ENCODE assay signal across 8 cellular contexts in the genomic region with DNA sequence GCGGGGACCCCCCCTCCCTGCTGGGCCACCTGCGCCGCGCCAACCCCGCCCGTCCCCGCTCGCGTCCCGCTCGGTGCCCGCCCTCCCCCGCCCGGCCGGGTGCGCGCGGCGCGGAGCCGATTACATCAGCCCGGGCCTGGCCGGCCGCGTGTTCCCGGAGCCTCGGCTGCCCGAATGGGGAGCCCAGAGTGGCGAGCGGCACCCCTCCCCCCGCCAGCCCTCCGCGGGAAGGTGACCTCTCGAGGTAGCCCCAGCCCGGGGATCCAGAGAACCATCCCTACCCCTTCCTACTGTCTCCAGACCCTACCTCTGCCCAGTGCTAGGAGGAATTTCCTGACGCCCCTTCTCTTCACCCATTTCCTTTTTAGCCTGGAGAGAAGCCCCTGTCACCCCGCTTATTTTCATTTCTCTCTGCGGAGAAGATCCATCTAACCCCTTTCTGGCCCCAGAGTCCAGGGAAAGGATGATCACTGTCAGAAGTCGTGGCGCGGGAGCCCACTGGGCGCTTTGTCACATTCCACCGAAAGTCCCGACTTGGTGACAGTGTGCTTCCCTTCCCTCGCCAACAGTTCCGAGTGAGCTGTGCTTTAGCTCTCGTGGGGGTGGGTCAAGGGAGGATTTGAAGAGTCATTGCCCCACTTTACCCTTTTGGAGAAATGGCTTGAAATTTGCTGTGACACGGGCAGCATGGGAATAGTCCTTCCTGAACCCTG. TPM values are rescaled to one million over a fixed set of nuclear protein-coding genes. Genes with fewer than 3 reads are reported as not detected.
A peak's percentile ranks its signal among the peaks of the same experiment; 100 is the strongest.
DNase-seq lines count a peak whose midpoint lies in the region; ATAC-seq and TF ChIP-seq lines count a peak whose summit lies in the region.

No MANE protein-coding gene starts in this region.

- peak overlapping the region; percentile 99 for H3K4me2 ChIP-seq in PC-9
- H3K4me2 ChIP-seq in osteoblast (ENCODE audit: insufficient read depth, low read length): peak overlapping the region; percentile 100

- H3K27ac ChIP-seq in PC-9 (peak overlapping the region; percentile 94), osteoblast (ENCODE audit: low read depth, low read length) (peak overlapping the region; percentile 79)

- POLR2A ChIA-PET in PC-9 (lab: Charles Lee; ENCODE audit: unreplicated experiment): no interaction called here

- H3K9me3 Mint-ChIP-seq in activated naive CD4-positive, alpha-beta T cell treated with anti-CD3 and anti-CD28 coated beads, Interleukin-2, amount 10 ng/mL, durations not matched to agents 7 days and 5 days: no peaks in the 10 kb centered on the region

- ATAC-seq in GM19455 (IDR thresholded peaks at IDR 0.05; ENCODE audit: unreplicated experiment) (peak; percentile 29), Right ventricle myocardium inferior (peak; percentile 31), GM21717 (IDR thresholded peaks at IDR 0.05; ENCODE audit: unreplicated experiment) (no peak)

- DNase-seq in AML-193 (lab: John Stamatoyannopoulos, UW) (peak; percentile 33 to 49), PC-9 (peak; percentile 33 to 69), Right ventricle myocardium inferior (ENCODE audit: missing footprints) (peak; percentile 93), osteoblast (ENCODE audit: insufficient read length, low spot score, missing footprints) (peak; percentile 96), ureter (ENCODE audit: low spot score) (peak; percentile 80)
- peak; percentile 72 for DNase-seq in activated naive CD4-positive, alpha-beta T cell treated with anti-CD3 and anti-CD28 coated beads, Interleukin-2, amount 10 ng/mL, durations not matched to agents 7 days and 5 days

- peak overlapping the region; percentile 90 for H3K4me3 ChIP-seq in PC-9
- H3K4me3 ChIP-seq in osteoblast (ENCODE audit: insufficient read depth, low read length): peak overlapping the region; percentile 97

- peaks cover 14% of the 10 kb centered on the region for H3K27me3 Mint-ChIP-seq in activated naive CD4-positive, alpha-beta T cell treated with anti-CD3 and anti-CD28 coated beads, Interleukin-2, amount 10 ng/mL, durations not matched to agents 7 days and 5 days

- CTCF ChIA-PET in PC-9 (lab: Charles Lee): interaction anchor here (0.6 to 2.0 kb wide), 4 partner anchors 47 to 143 kb away, joined by 3 to 8 read pairs (median 4); partner anchors contain the start of gene GTPBP2
- CTCF ChIA-PET in activated naive CD4-positive, alpha-beta T cell treated with anti-CD3 and anti-CD28 coated beads, Interleukin-2, amount 10 ng/mL, durations not matched to agents 7 days and 5 days (lab: Charles Lee): interaction anchor here (0.8 to 6.4 kb wide), 9 partner anchors 9 to 308 kb away, joined by 3 to 61 read pairs (median 19); no protein-coding TSS in a partner anchor

- intact Hi-C loops in PC-9 (cut with micrococcal nuclease; ENCODE audit: unreplicated experiment) (loop anchor here (2.0 to 5.0 kb wide), 3 partner anchors 80 to 179 kb away; no protein-coding TSS in a partner anchor), Right ventricle myocardium inferior (cut with DNase I) (loop anchor here (2.0 to 10.0 kb wide), 4 partner anchors 27 to 453 kb away; partner anchors contain the start of gene SLC29A1)

- H3K4me3 Mint-ChIP-seq in activated naive CD4-positive, alpha-beta T cell treated with anti-CD3 and anti-CD28 coated beads, Interleukin-2, amount 10 ng/mL, durations not matched to agents 7 days and 5 days: peak overlapping the region; percentile 96

- no TSS peak for BruUV-seq in PC-9 (replicated peaks; lab: Mats Ljungman, UMichigan)

- peaks cover 47% of the 10 kb centered on the region for H3K36me3 ChIP-seq in PC-9 (ENCODE audit: low read depth)
- peaks cover 25% of the 10 kb centered on the region for H3K36me3 ChIP-seq in osteoblast (ENCODE audit: insufficient read depth, low read length)

- peaks cover 50% of the 10 kb centered on the region for H3K4me1 Mint-ChIP-seq in activated naive CD4-positive, alpha-beta T cell treated with anti-CD3 and anti-CD28 coated beads, Interleukin-2, amount 10 ng/mL, durations not matched to agents 7 days and 5 days

- H3K9me3 ChIP-seq in PC-9 (ENCODE audit: insufficient read depth, low read depth) (no peaks in the 10 kb centered on the region), osteoblast (ENCODE audit: low read depth, low read length) (no peaks in the 10 kb centered on the region)

- H2AFZ ChIP-seq in PC-9 (no peak overlapping the region), osteoblast (ENCODE audit: low read length) (no peak overlapping the region)

- no peak for TF ChIP-seq CTCF in PC-9 (conservative IDR thresholded peaks at IDR 0.05)
- TF ChIP-seq CTCF in osteoblast (IDR thresholded peaks at IDR 0.05; ENCODE audit: extremely low read depth, low read depth, low read length): no peak

- H3K4me1 ChIP-seq in PC-9 (replicated peaks; ENCODE audit: insufficient read depth): peaks cover 34% of the 10 kb centered on the region
- H3K4me1 ChIP-seq in osteoblast (ENCODE audit: insufficient read depth, low read length): peaks cover 48% of the 10 kb centered on the region

- peak overlapping the region; percentile 84 for H3K27ac Mint-ChIP-seq in activated naive CD4-positive, alpha-beta T cell treated with anti-CD3 and anti-CD28 coated beads, Interleukin-2, amount 10 ng/mL, durations not matched to agents 7 days and 5 days

- no peaks in the 10 kb centered on the region for H3K27me3 ChIP-seq in PC-9 (ENCODE audit: insufficient read depth, low read depth)
- H3K27me3 ChIP-seq in osteoblast (ENCODE audit: insufficient read depth, low read length): no peaks in the 10 kb centered on the region

- H3K79me2 ChIP-seq in PC-9 (ENCODE audit: low read depth): peaks cover 70% of the 10 kb centered on the region
- H3K79me2 ChIP-seq in osteoblast (ENCODE audit: insufficient read depth, low read length): peaks cover 69% of the 10 kb centered on the region

- no peaks in the 10 kb centered on the region for H3K9me2 ChIP-seq in PC-9 (ENCODE audit: insufficient read depth)

- H3F3A ChIP-seq in PC-9 (ENCODE audit: insufficient read depth, low read depth): peaks cover 30% of the 10 kb centered on the region; the same call in 1 of the 2 replicates

- H4K20me1 ChIP-seq in PC-9 (ENCODE audit: insufficient read depth) (peaks cover 50% of the 10 kb centered on the region), osteoblast (ENCODE audit: insufficient read depth, low read length) (peaks cover 57% of the 10 kb centered on the region)

- H3K36me3 Mint-ChIP-seq in activated naive CD4-positive, alpha-beta T cell treated with anti-CD3 and anti-CD28 coated beads, Interleukin-2, amount 10 ng/mL, durations not matched to agents 7 days and 5 days: peaks cover 20% of the 10 kb centered on the region

RNA-seq across cellular contexts. Expression of gene VEGFA, which starts 2.0 kb away (rescaled TPM):
- total RNA-seq in PC-9 (2021): 112 and 117 TPM in 2 replicates
- total RNA-seq in Right ventricle myocardium inferior: 242 TPM
- total RNA-seq in osteoblast: 152 and 193 TPM in 2 replicates
- total RNA-seq in ureter: 261 TPM

Comparison
In these comparisons a context has a peak if more than half of its experiments do, and no peak if none do; other contexts are left out.
1. DNase-seq: peak in every context shown above with its lines; median percentile 96 in osteoblast; 93 in Right ventricle myocardium inferior; 80 in ureter; 72 in activated naive CD4-positive, alpha-beta T cell treated with anti-CD3 and anti-CD28 coated beads, Interleukin-2, amount 10 ng/mL, durations not matched to agents 7 days and 5 days; 51 in PC-9; 41 in AML-193.